Comparison of ENCODE assay signal across 2 cellular contexts in the genomic region with DNA sequence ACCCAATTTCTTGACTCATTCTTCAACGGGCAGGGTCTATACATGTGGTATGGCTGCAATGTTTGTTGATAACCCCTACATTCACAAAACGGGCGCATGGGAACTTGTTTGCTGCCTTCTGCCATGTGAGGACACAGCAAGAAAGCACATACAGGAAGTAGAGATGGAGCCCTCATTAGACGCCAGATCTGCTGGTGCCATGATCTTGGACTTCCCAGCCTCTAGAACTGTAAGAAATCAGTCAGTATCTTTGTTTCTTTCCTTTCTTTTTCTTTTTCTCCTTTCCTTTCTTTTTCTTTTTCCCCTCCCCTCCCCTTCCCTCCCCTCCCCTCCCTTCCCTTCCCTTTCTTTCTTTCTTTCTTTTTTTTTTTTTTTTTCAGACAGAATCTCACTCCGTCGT.
TF ChIP-seq lines count a peak whose summit lies in the region.

No MANE protein-coding gene starts in this region.

TF ChIP-seq in HepG2, 621 proteins besides CTCF, POLR2A, EP300 and RAD21:
- no peak for TF ChIP-seq SP1 (IDR thresholded peaks at IDR 0.05)
- TF ChIP-seq SP1 (CRISPR knock-in tag; IDR thresholded peaks at IDR 0.05), result no peak
- no peak for TF ChIP-seq ZKSCAN8 (CRISPR knock-in tag; IDR thresholded peaks at IDR 0.05; ENCODE audit: borderline replicate concordance)
- TF ChIP-seq, protein P1, sequence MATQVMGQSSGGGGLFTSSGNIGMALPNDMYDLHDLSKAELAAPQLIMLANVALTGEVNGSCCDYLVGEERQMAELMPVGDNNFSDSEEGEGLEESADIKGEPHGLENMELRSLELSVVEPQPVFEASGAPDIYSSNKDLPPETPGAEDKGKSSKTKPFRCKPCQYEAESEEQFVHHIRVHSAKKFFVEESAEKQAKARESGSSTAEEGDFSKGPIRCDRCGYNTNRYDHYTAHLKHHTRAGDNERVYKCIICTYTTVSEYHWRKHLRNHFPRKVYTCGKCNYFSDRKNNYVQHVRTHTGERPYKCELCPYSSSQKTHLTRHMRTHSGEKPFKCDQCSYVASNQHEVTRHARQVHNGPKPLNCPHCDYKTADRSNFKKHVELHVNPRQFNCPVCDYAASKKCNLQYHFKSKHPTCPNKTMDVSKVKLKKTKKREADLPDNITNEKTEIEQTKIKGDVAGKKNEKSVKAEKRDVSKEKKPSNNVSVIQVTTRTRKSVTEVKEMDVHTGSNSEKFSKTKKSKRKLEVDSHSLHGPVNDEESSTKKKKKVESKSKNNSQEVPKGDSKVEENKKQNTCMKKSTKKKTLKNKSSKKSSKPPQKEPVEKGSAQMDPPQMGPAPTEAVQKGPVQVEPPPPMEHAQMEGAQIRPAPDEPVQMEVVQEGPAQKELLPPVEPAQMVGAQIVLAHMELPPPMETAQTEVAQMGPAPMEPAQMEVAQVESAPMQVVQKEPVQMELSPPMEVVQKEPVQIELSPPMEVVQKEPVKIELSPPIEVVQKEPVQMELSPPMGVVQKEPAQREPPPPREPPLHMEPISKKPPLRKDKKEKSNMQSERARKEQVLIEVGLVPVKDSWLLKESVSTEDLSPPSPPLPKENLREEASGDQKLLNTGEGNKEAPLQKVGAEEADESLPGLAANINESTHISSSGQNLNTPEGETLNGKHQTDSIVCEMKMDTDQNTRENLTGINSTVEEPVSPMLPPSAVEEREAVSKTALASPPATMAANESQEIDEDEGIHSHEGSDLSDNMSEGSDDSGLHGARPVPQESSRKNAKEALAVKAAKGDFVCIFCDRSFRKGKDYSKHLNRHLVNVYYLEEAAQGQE (IDR thresholded peaks at IDR 0.05; ENCODE audit: borderline replicate concordance in 1 of 2, low read depth in 1 of 2, low read length in 2 of 2), result no peak
- no peak for TF ChIP-seq ZNF652 (CRISPR knock-in tag; IDR thresholded peaks at IDR 0.05; ENCODE audit: borderline replicate concordance, low read depth)
- TF ChIP-seq NFYB (CRISPR knock-in tag; IDR thresholded peaks at IDR 0.05), result no peak
- TF ChIP-seq HNRNPK (IDR thresholded peaks at IDR 0.05; ENCODE audit: low read depth, low read length, poor library complexity, severe bottlenecking), result peak; percentile 92
- TF ChIP-seq GPN1 (CRISPR knock-in tag; IDR thresholded peaks at IDR 0.05; ENCODE audit: borderline replicate concordance), result no peak
- TF ChIP-seq, protein P2, sequence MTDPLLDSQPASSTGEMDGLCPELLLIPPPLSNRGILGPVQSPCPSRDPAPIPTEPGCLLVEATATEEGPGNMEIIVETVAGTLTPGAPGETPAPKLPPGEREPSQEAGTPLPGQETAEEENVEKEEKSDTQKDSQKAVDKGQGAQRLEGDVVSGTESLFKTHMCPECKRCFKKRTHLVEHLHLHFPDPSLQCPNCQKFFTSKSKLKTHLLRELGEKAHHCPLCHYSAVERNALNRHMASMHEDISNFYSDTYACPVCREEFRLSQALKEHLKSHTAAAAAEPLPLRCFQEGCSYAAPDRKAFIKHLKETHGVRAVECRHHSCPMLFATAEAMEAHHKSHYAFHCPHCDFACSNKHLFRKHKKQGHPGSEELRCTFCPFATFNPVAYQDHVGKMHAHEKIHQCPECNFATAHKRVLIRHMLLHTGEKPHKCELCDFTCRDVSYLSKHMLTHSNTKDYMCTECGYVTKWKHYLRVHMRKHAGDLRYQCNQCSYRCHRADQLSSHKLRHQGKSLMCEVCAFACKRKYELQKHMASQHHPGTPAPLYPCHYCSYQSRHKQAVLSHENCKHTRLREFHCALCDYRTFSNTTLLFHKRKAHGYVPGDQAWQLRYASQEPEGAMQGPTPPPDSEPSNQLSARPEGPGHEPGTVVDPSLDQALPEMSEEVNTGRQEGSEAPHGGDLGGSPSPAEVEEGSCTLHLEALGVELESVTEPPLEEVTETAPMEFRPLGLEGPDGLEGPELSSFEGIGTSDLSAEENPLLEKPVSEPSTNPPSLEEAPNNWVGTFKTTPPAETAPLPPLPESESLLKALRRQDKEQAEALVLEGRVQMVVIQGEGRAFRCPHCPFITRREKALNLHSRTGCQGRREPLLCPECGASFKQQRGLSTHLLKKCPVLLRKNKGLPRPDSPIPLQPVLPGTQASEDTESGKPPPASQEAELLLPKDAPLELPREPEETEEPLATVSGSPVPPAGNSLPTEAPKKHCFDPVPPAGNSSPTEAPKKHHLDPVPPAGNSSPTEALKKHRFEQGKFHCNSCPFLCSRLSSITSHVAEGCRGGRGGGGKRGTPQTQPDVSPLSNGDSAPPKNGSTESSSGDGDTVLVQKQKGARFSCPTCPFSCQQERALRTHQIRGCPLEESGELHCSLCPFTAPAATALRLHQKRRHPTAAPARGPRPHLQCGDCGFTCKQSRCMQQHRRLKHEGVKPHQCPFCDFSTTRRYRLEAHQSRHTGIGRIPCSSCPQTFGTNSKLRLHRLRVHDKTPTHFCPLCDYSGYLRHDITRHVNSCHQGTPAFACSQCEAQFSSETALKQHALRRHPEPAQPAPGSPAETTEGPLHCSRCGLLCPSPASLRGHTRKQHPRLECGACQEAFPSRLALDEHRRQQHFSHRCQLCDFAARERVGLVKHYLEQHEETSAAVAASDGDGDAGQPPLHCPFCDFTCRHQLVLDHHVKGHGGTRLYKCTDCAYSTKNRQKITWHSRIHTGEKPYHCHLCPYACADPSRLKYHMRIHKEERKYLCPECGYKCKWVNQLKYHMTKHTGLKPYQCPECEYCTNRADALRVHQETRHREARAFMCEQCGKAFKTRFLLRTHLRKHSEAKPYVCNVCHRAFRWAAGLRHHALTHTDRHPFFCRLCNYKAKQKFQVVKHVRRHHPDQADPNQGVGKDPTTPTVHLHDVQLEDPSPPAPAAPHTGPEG (CRISPR knock-in tag; IDR thresholded peaks at IDR 0.05), result no peak
- no peak for TF ChIP-seq IKZF1 (IDR thresholded peaks at IDR 0.05)
- no peak for TF ChIP-seq FOXC1 (CRISPR knock-in tag; IDR thresholded peaks at IDR 0.05; ENCODE audit: borderline replicate concordance)
- TF ChIP-seq, protein P3, sequence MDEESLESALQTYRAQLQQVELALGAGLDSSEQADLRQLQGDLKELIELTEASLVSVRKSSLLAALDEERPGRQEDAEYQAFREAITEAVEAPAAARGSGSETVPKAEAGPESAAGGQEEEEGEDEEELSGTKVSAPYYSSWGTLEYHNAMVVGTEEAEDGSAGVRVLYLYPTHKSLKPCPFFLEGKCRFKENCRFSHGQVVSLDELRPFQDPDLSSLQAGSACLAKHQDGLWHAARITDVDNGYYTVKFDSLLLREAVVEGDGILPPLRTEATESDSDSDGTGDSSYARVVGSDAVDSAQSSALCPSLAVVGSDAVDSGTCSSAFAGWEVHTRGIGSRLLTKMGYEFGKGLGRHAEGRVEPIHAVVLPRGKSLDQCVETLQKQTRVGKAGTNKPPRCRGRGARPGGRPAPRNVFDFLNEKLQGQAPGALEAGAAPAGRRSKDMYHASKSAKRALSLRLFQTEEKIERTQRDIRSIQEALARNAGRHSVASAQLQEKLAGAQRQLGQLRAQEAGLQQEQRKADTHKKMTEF (CRISPR knock-in tag; IDR thresholded peaks at IDR 0.05), result no peak
- peak; percentile 97 for TF ChIP-seq ZNF564 (CRISPR knock-in tag; IDR thresholded peaks at IDR 0.05)
- peak; percentile 51 for TF ChIP-seq PCBP2 (optimal IDR thresholded peaks at IDR 0.05; ENCODE audit: low read depth, low read length, poor library complexity, severe bottlenecking)
- no peak for TF ChIP-seq ZBTB7B (CRISPR knock-in tag; IDR thresholded peaks at IDR 0.05)
TF ChIP-seq in HepG2: peak in this region for 3.

TF ChIP-seq in K562, 482 proteins besides CTCF, POLR2A, EP300 and RAD21:
- no peak for TF ChIP-seq MAZ (CRISPR knock-in tag; conservative IDR thresholded peaks at IDR 0.05 in 1 of 2, IDR thresholded peaks at IDR 0.05 in 1 of 2)
- peak; percentile 58 for TF ChIP-seq HNRNPK (IDR thresholded peaks at IDR 0.05; ENCODE audit: low read depth, low read length, poor library complexity, severe bottlenecking)
